In the genomic region with DNA sequence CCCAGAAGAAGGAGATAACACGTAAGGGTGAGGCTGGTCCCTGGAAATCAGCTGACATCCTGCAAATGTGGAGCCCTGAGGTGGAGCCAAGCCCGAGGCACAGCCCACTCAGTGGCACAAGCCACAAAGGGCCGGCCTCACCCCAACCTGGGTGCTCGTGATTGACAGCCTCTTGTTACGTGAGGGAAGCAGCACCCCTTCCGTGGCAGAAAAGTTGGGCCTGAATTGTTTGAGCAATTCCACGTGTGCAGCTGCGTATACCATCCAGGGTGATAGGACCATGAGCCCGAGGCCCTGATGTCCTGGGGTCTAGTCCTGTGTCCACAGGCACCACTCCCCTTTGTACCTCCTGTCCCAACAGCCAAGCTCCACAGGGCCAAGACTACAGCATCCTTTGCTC, we compare ENCODE assay signal across 1 cellular context.
TF ChIP-seq lines count a peak whose summit lies in the region.

No MANE protein-coding gene starts in this region.

TF ChIP-seq in K562, 482 proteins besides CTCF, POLR2A, EP300 and RAD21:
- TF ChIP-seq BDP1 (IDR thresholded peaks at IDR 0.05; ENCODE audit: insufficient read depth, insufficient read length) (no peak), HDAC3 (IDR thresholded peaks at IDR 0.05; ENCODE audit: borderline replicate concordance, partially characterized antibody) (no peak), HLTF (IDR thresholded peaks at IDR 0.05) (no peak), POLR2G (IDR thresholded peaks at IDR 0.05; ENCODE audit: low read depth, low read length) (peak; percentile 58; the same call in 1 of the 2 replicates), NFE2L1 (tag; IDR thresholded peaks at IDR 0.05; ENCODE audit: borderline replicate concordance, low read depth) (no peak), RBM22 (IDR thresholded peaks at IDR 0.05; ENCODE audit: low read depth, low read length, poor library complexity, severe bottlenecking) (peak; percentile 9), SIRT6 (IDR thresholded peaks at IDR 0.05; ENCODE audit: low read depth, low read length) (no peak)
- TF ChIP-seq, protein P1, sequence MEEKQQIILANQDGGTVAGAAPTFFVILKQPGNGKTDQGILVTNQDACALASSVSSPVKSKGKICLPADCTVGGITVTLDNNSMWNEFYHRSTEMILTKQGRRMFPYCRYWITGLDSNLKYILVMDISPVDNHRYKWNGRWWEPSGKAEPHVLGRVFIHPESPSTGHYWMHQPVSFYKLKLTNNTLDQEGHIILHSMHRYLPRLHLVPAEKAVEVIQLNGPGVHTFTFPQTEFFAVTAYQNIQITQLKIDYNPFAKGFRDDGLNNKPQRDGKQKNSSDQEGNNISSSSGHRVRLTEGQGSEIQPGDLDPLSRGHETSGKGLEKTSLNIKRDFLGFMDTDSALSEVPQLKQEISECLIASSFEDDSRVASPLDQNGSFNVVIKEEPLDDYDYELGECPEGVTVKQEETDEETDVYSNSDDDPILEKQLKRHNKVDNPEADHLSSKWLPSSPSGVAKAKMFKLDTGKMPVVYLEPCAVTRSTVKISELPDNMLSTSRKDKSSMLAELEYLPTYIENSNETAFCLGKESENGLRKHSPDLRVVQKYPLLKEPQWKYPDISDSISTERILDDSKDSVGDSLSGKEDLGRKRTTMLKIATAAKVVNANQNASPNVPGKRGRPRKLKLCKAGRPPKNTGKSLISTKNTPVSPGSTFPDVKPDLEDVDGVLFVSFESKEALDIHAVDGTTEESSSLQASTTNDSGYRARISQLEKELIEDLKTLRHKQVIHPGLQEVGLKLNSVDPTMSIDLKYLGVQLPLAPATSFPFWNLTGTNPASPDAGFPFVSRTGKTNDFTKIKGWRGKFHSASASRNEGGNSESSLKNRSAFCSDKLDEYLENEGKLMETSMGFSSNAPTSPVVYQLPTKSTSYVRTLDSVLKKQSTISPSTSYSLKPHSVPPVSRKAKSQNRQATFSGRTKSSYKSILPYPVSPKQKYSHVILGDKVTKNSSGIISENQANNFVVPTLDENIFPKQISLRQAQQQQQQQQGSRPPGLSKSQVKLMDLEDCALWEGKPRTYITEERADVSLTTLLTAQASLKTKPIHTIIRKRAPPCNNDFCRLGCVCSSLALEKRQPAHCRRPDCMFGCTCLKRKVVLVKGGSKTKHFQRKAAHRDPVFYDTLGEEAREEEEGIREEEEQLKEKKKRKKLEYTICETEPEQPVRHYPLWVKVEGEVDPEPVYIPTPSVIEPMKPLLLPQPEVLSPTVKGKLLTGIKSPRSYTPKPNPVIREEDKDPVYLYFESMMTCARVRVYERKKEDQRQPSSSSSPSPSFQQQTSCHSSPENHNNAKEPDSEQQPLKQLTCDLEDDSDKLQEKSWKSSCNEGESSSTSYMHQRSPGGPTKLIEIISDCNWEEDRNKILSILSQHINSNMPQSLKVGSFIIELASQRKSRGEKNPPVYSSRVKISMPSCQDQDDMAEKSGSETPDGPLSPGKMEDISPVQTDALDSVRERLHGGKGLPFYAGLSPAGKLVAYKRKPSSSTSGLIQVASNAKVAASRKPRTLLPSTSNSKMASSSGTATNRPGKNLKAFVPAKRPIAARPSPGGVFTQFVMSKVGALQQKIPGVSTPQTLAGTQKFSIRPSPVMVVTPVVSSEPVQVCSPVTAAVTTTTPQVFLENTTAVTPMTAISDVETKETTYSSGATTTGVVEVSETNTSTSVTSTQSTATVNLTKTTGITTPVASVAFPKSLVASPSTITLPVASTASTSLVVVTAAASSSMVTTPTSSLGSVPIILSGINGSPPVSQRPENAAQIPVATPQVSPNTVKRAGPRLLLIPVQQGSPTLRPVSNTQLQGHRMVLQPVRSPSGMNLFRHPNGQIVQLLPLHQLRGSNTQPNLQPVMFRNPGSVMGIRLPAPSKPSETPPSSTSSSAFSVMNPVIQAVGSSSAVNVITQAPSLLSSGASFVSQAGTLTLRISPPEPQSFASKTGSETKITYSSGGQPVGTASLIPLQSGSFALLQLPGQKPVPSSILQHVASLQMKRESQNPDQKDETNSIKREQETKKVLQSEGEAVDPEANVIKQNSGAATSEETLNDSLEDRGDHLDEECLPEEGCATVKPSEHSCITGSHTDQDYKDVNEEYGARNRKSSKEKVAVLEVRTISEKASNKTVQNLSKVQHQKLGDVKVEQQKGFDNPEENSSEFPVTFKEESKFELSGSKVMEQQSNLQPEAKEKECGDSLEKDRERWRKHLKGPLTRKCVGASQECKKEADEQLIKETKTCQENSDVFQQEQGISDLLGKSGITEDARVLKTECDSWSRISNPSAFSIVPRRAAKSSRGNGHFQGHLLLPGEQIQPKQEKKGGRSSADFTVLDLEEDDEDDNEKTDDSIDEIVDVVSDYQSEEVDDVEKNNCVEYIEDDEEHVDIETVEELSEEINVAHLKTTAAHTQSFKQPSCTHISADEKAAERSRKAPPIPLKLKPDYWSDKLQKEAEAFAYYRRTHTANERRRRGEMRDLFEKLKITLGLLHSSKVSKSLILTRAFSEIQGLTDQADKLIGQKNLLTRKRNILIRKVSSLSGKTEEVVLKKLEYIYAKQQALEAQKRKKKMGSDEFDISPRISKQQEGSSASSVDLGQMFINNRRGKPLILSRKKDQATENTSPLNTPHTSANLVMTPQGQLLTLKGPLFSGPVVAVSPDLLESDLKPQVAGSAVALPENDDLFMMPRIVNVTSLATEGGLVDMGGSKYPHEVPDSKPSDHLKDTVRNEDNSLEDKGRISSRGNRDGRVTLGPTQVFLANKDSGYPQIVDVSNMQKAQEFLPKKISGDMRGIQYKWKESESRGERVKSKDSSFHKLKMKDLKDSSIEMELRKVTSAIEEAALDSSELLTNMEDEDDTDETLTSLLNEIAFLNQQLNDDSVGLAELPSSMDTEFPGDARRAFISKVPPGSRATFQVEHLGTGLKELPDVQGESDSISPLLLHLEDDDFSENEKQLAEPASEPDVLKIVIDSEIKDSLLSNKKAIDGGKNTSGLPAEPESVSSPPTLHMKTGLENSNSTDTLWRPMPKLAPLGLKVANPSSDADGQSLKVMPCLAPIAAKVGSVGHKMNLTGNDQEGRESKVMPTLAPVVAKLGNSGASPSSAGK (IDR thresholded peaks at IDR 0.05), result no peak
- TF ChIP-seq, protein P2, sequence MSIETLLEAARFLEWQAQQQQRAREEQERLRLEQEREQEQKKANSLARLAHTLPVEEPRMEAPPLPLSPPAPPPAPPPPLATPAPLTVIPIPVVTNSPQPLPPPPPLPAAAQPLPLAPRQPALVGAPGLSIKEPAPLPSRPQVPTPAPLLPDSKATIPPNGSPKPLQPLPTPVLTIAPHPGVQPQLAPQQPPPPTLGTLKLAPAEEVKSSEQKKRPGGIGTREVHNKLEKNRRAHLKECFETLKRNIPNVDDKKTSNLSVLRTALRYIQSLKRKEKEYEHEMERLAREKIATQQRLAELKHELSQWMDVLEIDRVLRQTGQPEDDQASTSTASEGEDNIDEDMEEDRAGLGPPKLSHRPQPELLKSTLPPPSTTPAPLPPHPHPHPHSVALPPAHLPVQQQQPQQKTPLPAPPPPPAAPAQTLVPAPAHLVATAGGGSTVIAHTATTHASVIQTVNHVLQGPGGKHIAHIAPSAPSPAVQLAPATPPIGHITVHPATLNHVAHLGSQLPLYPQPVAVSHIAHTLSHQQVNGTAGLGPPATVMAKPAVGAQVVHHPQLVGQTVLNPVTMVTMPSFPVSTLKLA (conservative IDR thresholded peaks at IDR 0.05), result no peak
- TF ChIP-seq, protein P3, sequence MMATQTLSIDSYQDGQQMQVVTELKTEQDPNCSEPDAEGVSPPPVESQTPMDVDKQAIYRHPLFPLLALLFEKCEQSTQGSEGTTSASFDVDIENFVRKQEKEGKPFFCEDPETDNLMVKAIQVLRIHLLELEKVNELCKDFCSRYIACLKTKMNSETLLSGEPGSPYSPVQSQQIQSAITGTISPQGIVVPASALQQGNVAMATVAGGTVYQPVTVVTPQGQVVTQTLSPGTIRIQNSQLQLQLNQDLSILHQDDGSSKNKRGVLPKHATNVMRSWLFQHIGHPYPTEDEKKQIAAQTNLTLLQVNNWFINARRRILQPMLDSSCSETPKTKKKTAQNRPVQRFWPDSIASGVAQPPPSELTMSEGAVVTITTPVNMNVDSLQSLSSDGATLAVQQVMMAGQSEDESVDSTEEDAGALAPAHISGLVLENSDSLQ (IDR thresholded peaks at IDR 0.05), result peak; percentile 69
